ENCODE assay signal across 33 cellular contexts in the genomic region with DNA sequence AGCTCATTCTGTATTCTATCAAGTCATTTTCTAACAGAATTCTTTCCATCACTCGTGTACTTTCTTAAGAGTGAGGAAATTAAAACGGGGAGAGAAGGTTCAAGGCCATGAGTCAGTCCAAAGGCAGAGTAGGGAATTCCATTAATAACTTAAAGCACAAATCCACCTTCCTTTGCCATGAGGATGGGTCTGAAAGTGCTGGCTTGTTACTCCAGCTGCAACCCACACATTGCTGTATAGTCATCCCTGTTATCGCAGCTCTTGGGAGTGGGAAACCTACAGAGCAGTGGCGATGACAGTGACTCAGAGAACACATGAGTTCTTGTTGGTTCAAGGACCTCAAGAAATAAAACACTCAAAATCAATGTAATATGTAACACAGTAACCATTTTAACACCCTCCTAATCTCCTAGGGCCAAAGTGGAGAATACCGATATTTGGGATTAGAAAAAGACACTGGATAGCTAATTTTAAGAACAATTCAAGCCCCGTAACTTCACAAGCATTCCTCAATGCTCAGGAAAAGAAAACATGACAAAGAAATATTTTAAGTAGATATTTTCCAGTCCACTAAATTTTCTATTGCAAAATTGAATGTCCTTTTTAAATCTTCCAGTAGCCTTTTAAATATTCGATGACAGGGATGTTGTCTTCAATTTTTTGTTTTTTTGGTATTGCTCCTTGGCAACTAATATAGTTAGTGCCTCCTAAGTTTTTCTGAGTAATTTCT.
DNase-seq lines count a peak whose midpoint lies in the region; ATAC-seq, FAIRE-seq and TF ChIP-seq lines count a peak whose summit lies in the region.
"Had no signal": no experiment of that assay in that cellular context is flagged by ENCODE, and none has a peak within 500 bp of the region (broad histone marks: within the 10 kb centered on the region; RNA-seq: fewer than 3 reads in every experiment).

No MANE protein-coding gene starts in this region.

- H2AFZ ChIP-seq in MM.1S (ENCODE audit: low read length), result no peak overlapping the region

- no peak overlapping the region for H3K4me3 ChIP-seq in MM.1S (ENCODE audit: low read length)
- H3K4me3 ChIP-seq: A549, body of pancreas, HAP-1, left lung, psoas muscle, stomach, tibial artery had no signal

- H3K36me3 Mint-ChIP-seq in CD14-positive monocyte, result peaks cover 4 to 18% of the 10 kb centered on the region in 2 donors

- no peaks in the 10 kb centered on the region for H3K9me2 ChIP-seq in MM.1S (replicated peaks; ENCODE audit: insufficient read depth, low read length)

- H3K9me3 ChIP-seq in MM.1S (replicated peaks; ENCODE audit: insufficient read depth, low read length), result no peaks in the 10 kb centered on the region
- H3K9me3 ChIP-seq: A549, body of pancreas, HAP-1, left lung, neutrophil, psoas muscle, stomach, tibial artery had no signal

- peaks cover 44% of the 10 kb centered on the region for H3K4me1 Mint-ChIP-seq in CD14-positive monocyte

- H3K27ac Mint-ChIP-seq in CD14-positive monocyte, result peak overlapping the region in 1 of 7 donors; percentile 4
- H3K27ac Mint-ChIP-seq: activated CD8-positive, alpha-beta T cell treated with anti-CD3 and anti-CD28 coated beads, Interleukin-2, amount 10 ng/mL, durations not matched to agents 7 days and 5 days; T-helper 1 cell treated with Interleukin-12 subunit alpha and Interleukin-12 subunit beta and Interleukin-4 antibody, amounts not matched to agents 30 μg/mL and 1 μg/mL, for 36 hours had no signal

- peaks cover 0 to 4% (median 3%) of the 10 kb centered on the region in 7 donors for H3K9me3 Mint-ChIP-seq in CD14-positive monocyte
- H3K9me3 Mint-ChIP-seq: T-helper 1 cell treated with Interleukin-12 subunit alpha and Interleukin-12 subunit beta and Interleukin-4 antibody, amounts not matched to agents 30 μg/mL and 1 μg/mL, for 36 hours had no signal

- peak; percentile 81 for DNase-seq in Daoy (ENCODE audit: low read depth)
- peak; percentile 28 for DNase-seq in NCI-H226
- DNase-seq in omental fat pad (ENCODE audit: low spot score), result no peak
- DNase-seq in activated gamma-delta T cell treated with Interleukin-2 at 50 U/mL for 16 hours, result no peak
- no peak for DNase-seq in MM.1S
- DNase-seq in CD14-positive monocyte (ENCODE audit: low spot score), result no peak
- DNase-seq: activated CD4-positive, CD25-positive, alpha-beta regulatory T cell treated with anti-CD3 and anti-CD28 coated beads, Interleukin-2, amount 50 U/mL, for 72 hours; activated CD8-positive, alpha-beta T cell treated with anti-CD3 and anti-CD28 coated beads, Interleukin-2, amount 10 ng/mL, durations not matched to agents 7 days and 5 days; activated effector memory CD4-positive, alpha-beta T cell treated with anti-CD3 and anti-CD28 coated beads, Interleukin-2, amount 50 U/mL, for 16 hours; body of pancreas; effector memory CD4-positive, alpha-beta T cell; erythroblast; hippocampal formation; KG1; left lung; NCI-H1436; NCI-H2081 treated with DMSO at 0.1 percent for 48 hours; NCI-H446; NCI-H774; psoas muscle; RPMI8226; stimulated activated CD8-positive, alpha-beta memory T cell treated with anti-CD3 and anti-CD28 coated beads, Interleukin-4, amount 100 ng/mL, for 48 hours; stomach; tibial artery had no signal

- no peak overlapping the region for H3K4me3 Mint-ChIP-seq in CD14-positive monocyte
- H3K4me3 Mint-ChIP-seq: activated CD8-positive, alpha-beta T cell treated with anti-CD3 and anti-CD28 coated beads, Interleukin-2, amount 10 ng/mL, durations not matched to agents 7 days and 5 days; T-helper 1 cell treated with Interleukin-12 subunit alpha and Interleukin-12 subunit beta and Interleukin-4 antibody, amounts not matched to agents 30 μg/mL and 1 μg/mL, for 36 hours had no signal

- FAIRE-seq in endometrium (lab: Jason Lieb, UNC), result peak; percentile 45
- FAIRE-seq: A549, colon, frontal cortex, HTR-8/SVneo had no signal

- no peaks in the 10 kb centered on the region for H3K27me3 ChIP-seq in MM.1S (replicated peaks; ENCODE audit: insufficient read depth, low read length)
- H3K27me3 ChIP-seq: body of pancreas, left lung, stomach, tibial artery had no signal

- intact Hi-C loops in CD14-positive monocyte (cut with micrococcal nuclease), result no loop called here

- no peaks in the 10 kb centered on the region for H3K79me2 ChIP-seq in MM.1S (ENCODE audit: low read length)

- no peaks in the 10 kb centered on the region for H3K4me1 ChIP-seq in MM.1S (ENCODE audit: low read length)
- H3K4me1 ChIP-seq: HAP-1, psoas muscle, tibial artery had no signal

- no peaks in the 10 kb centered on the region for H4K20me1 ChIP-seq in MM.1S (ENCODE audit: insufficient read depth, low read length)

- no peaks in the 10 kb centered on the region for H3K36me3 ChIP-seq in MM.1S (replicated peaks; ENCODE audit: insufficient read depth, low read length)
- H3K36me3 ChIP-seq: HAP-1, left lung, neutrophil, stomach, tibial artery had no signal

- TF ChIP-seq CTCF in omental fat pad (IDR thresholded peaks at IDR 0.05) (no peak), MM.1S (IDR thresholded peaks at IDR 0.05; ENCODE audit: low read length) (no peak), CD14-positive monocyte (IDR thresholded peaks at IDR 0.05) (no peak)

- H3K4me2 ChIP-seq in MM.1S (ENCODE audit: low read depth, low read length), result no peak overlapping the region
- H3K4me2 ChIP-seq: A549 had no signal

- peak; percentile 58 for ATAC-seq in omental fat pad (ENCODE audit: low FRiP score)
- ATAC-seq in GM18868 (IDR thresholded peaks at IDR 0.05; ENCODE audit: unreplicated experiment), result no peak
- ATAC-seq: A549; activated CD8-positive, alpha-beta T cell treated with anti-CD3 and anti-CD28 coated beads, Interleukin-2, amount 10 ng/mL, durations not matched to agents 7 days and 5 days; body of pancreas; left lung; psoas muscle had no signal

- no peaks in the 10 kb centered on the region for H3F3A ChIP-seq in MM.1S (ENCODE audit: insufficient read depth, low read length)

- no peak overlapping the region for H3K9ac ChIP-seq in MM.1S (ENCODE audit: low read length)

- H3K27me3 Mint-ChIP-seq in CD14-positive monocyte (ENCODE audit: low read depth in 3 of 3), result peaks cover 0 to 1% (median 0%) of the 10 kb centered on the region in 3 donors

- no peak overlapping the region for H3K27ac ChIP-seq in MM.1S (ENCODE audit: low read length)
- H3K27ac ChIP-seq: A549, body of pancreas, left lung, neutrophil, psoas muscle, stomach, tibial artery had no signal

Comparison
In these comparisons a context has a peak if more than half of its experiments do, and no peak if none do; other contexts are left out.
1. DNase-seq: peak in Daoy (single experiment) and NCI-H226 (single experiment); none in omental fat pad (single experiment), activated gamma-delta T cell treated with Interleukin-2 at 50 U/mL for 16 hours (single experiment), MM.1S (single experiment) and CD14-positive monocyte (single experiment).